Comparison of ENCODE assay signal across 22 cellular contexts in genomic region chr7:134480202-134480601, GRCh38. TPM values are rescaled to one million over a fixed set of nuclear protein-coding genes. Genes with fewer than 3 reads are reported as not detected.
"Had no signal": no experiment of that assay in that cellular context is flagged by ENCODE, and none has a peak within 500 bp of the region (broad histone marks: within the 10 kb centered on the region; RNA-seq: fewer than 3 reads in every experiment).

No MANE protein-coding gene starts in this region.

- H3K36me3 Mint-ChIP-seq: activated naive CD8-positive, alpha-beta T cell treated with anti-CD3 and anti-CD28 coated beads, Interleukin-2, amount 10 ng/mL, durations not matched to agents 7 days and 5 days; natural killer cell; stimulated activated naive B cell treated with anti-CD40 and anti-IgM and Interleukin-4, amounts not matched to agents 10 μg/mL and 1 μg/mL and 100 μg/mL, for 72 hours had no signal

- H3K4me1 Mint-ChIP-seq: natural killer cell; stimulated activated naive B cell treated with anti-CD40 and anti-IgM and Interleukin-4, amounts not matched to agents 10 μg/mL and 1 μg/mL and 100 μg/mL, for 72 hours had no signal

- H3K27ac ChIP-seq: epithelial cell of prostate, tibial artery, uterus had no signal

- H3K4me1 ChIP-seq: uterus had no signal

- H3K9me3 Mint-ChIP-seq: activated naive CD8-positive, alpha-beta T cell treated with anti-CD3 and anti-CD28 coated beads, Interleukin-2, amount 10 ng/mL, durations not matched to agents 7 days and 5 days; effector memory CD8-positive, alpha-beta T cell; natural killer cell had no signal

- DNase-seq: activated CD4-positive, alpha-beta T cell treated with anti-CD3 and anti-CD28 coated beads, Interleukin-2, amount 10 ng/mL, durations not matched to agents 24 days and 14 days; activated CD4-positive, CD25-positive, alpha-beta regulatory T cell; activated CD8-positive, alpha-beta memory T cell treated with anti-CD3 and anti-CD28 coated beads for 24 hours; activated naive CD4-positive, alpha-beta T cell; activated naive CD8-positive, alpha-beta T cell treated with anti-CD3 and anti-CD28 coated beads, Interleukin-2, amount 10 ng/mL, durations not matched to agents 7 days and 5 days; anterior cingulate cortex; effector memory CD8-positive, alpha-beta T cell; left colon; natural killer cell; posterior cingulate gyrus; retina; stimulated activated CD4-positive, alpha-beta T cell treated with anti-CD3 and anti-CD28 coated beads, Interleukin-15, amount 100 ng/mL, for 24 hours; stimulated activated CD4-positive, alpha-beta T cell treated with anti-CD3 and anti-CD28 coated beads, Interleukin-4, amount 100 ng/mL, for 1 hour; stimulated activated naive B cell treated with anti-CD40 and anti-IgM and Interleukin-4, amounts not matched to agents 10 μg/mL and 1 μg/mL and 100 μg/mL, for 72 hours; tibial artery; uterus had no signal

- H3K4me3 ChIP-seq: lung, tibial artery, uterus had no signal

- H3K27ac Mint-ChIP-seq: activated CD4-positive, alpha-beta T cell treated with anti-CD3 and anti-CD28 coated beads, Interleukin-2, amount 10 ng/mL, durations not matched to agents 24 days and 14 days; activated naive CD8-positive, alpha-beta T cell treated with anti-CD3 and anti-CD28 coated beads, Interleukin-2, amount 10 ng/mL, durations not matched to agents 7 days and 5 days; effector memory CD8-positive, alpha-beta T cell; natural killer cell; stimulated activated naive B cell treated with anti-CD40 and anti-IgM and Interleukin-4, amounts not matched to agents 10 μg/mL and 1 μg/mL and 100 μg/mL, for 72 hours had no signal

- H3K36me3 ChIP-seq: tibial artery, uterus had no signal

- H3K9me3 ChIP-seq: tibial artery, uterus had no signal

- H3K27me3 ChIP-seq: tibial artery, uterus had no signal

- FAIRE-seq: bronchial epithelial cell, frontal cortex had no signal

- H3K4me3 Mint-ChIP-seq: activated CD4-positive, alpha-beta T cell treated with anti-CD3 and anti-CD28 coated beads, Interleukin-2, amount 10 ng/mL, durations not matched to agents 24 days and 14 days; activated naive CD8-positive, alpha-beta T cell treated with anti-CD3 and anti-CD28 coated beads, Interleukin-2, amount 10 ng/mL, durations not matched to agents 7 days and 5 days; effector memory CD8-positive, alpha-beta T cell; natural killer cell; stimulated activated naive B cell treated with anti-CD40 and anti-IgM and Interleukin-4, amounts not matched to agents 10 μg/mL and 1 μg/mL and 100 μg/mL, for 72 hours had no signal

- ATAC-seq: effector memory CD8-positive, alpha-beta T cell; left colon; natural killer cell; stimulated activated naive B cell treated with anti-CD40 and anti-IgM and Interleukin-4, amounts not matched to agents 10 μg/mL and 1 μg/mL and 100 μg/mL, for 72 hours had no signal

RNA-seq across cellular contexts. Expression of gene AKR1B10, which starts 47.2 kb away (rescaled TPM):
- total RNA-seq: activated CD4-positive, alpha-beta T cell treated with anti-CD3 and anti-CD28 coated beads, Interleukin-2, amount 10 ng/mL, durations not matched to agents 24 days and 14 days; activated naive CD8-positive, alpha-beta T cell treated with anti-CD3 and anti-CD28 coated beads, Interleukin-2, amount 10 ng/mL, durations not matched to agents 7 days and 5 days; dermis blood vessel endothelial cell; frontal cortex; natural killer cell; skeletal muscle tissue had no signal
